Comparison of ENCODE assay signal across 2 cellular contexts in genomic region chr9:4548796-4549725, GRCh38.
TF ChIP-seq lines count a peak whose summit lies in the region.

No MANE protein-coding gene starts in this region.

TF ChIP-seq in IMR-90, 13 proteins besides CTCF, POLR2A, EP300 and RAD21:
- TF ChIP-seq ELK1 (IDR thresholded peaks at IDR 0.05; ENCODE audit: borderline replicate concordance, low read depth, low read length) (no peak), RCOR1 (IDR thresholded peaks at IDR 0.05; ENCODE audit: insufficient replicate concordance, low read length) (no peak), MAZ (IDR thresholded peaks at IDR 0.05; ENCODE audit: borderline replicate concordance, low read depth, low read length) (no peak), MAFK (IDR thresholded peaks at IDR 0.05; ENCODE audit: low read depth, low read length) (no peak), CHD1 (IDR thresholded peaks at IDR 0.05; ENCODE audit: low read depth, low read length) (no peak), BHLHE40 (IDR thresholded peaks at IDR 0.05; ENCODE audit: low read depth, low read length) (no peak), MXI1 (IDR thresholded peaks at IDR 0.05; ENCODE audit: borderline replicate concordance, low read depth, low read length) (no peak), SMC3 (IDR thresholded peaks at IDR 0.05; ENCODE audit: low read depth, low read length) (no peak; the same call in 1 of the 2 replicates), NFE2L2 (IDR thresholded peaks at IDR 0.05; ENCODE audit: low read depth, low read length) (no peak), FOS (IDR thresholded peaks at IDR 0.05; ENCODE audit: low read depth, low read length) (no peak)

TF ChIP-seq in endothelial cell of umbilical vein, 7 proteins besides CTCF, POLR2A, EP300 and RAD21:
- TF ChIP-seq GATA2 (IDR thresholded peaks at IDR 0.05; ENCODE audit: insufficient read depth, insufficient read length, low read depth, low read length) (peak; percentile 24), JUN (IDR thresholded peaks at IDR 0.05; ENCODE audit: borderline replicate concordance, insufficient read depth, insufficient read length, low read depth) (no peak)
